Comparison of ENCODE assay signal across 1 cellular context in the genomic region with DNA sequence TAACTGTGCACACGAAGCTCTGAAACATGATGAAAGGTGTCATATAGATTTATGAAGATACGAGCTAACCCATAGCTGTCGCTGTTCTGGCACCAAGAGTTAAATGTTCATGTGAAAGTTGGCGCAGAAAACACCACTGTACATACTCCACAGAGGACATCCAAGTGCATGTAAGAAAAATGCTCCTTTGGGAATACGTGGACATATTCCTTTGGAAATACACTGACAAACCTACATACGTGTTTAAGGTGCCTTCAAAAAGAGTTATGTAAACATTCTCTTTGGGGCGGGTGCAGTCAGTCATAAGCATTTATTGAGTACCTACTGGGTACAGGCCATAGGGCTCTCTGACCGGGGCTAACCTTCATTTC.
A peak's percentile ranks its signal among the peaks of the same experiment; 100 is the strongest.
TF ChIP-seq lines count a peak whose summit lies in the region.

No MANE protein-coding gene starts in this region.

TF ChIP-seq in HepG2, 621 proteins besides CTCF, POLR2A, EP300 and RAD21 (continued from another document and continues in another):
- 0 out of 2 replicates have a peak, but pooled peaks have one; percentile 0 for TF ChIP-seq ZNF543 (CRISPR knock-in tag; IDR thresholded peaks at IDR 0.05)
- no peak for TF ChIP-seq ZNF713 (CRISPR knock-in tag; IDR thresholded peaks at IDR 0.05)
- TF ChIP-seq, protein P1, sequence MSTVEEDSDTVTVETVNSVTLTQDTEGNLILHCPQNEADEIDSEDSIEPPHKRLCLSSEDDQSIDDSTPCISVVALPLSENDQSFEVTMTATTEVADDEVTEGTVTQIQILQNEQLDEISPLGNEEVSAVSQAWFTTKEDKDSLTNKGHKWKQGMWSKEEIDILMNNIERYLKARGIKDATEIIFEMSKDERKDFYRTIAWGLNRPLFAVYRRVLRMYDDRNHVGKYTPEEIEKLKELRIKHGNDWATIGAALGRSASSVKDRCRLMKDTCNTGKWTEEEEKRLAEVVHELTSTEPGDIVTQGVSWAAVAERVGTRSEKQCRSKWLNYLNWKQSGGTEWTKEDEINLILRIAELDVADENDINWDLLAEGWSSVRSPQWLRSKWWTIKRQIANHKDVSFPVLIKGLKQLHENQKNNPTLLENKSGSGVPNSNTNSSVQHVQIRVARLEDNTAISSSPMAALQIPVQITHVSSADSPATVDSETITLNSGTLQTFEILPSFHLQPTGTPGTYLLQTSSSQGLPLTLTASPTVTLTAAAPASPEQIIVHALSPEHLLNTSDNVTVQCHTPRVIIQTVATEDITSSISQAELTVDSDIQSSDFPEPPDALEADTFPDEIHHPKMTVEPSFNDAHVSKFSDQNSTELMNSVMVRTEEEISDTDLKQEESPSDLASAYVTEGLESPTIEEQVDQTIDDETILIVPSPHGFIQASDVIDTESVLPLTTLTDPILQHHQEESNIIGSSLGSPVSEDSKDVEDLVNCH (CRISPR knock-in tag; IDR thresholded peaks at IDR 0.05) = no peak
- no peak for TF ChIP-seq SIN3B (IDR thresholded peaks at IDR 0.05; ENCODE audit: low read length)
- no peak for TF ChIP-seq HDAC6 (IDR thresholded peaks at IDR 0.05; ENCODE audit: low read depth, low read length)
- peak; percentile 93 for TF ChIP-seq ZNF652 (CRISPR knock-in tag; IDR thresholded peaks at IDR 0.05; ENCODE audit: borderline replicate concordance, low read depth)
- TF ChIP-seq ZNF75D (CRISPR knock-in tag; IDR thresholded peaks at IDR 0.05; ENCODE audit: borderline replicate concordance) = no peak
- peak; percentile 71; the same call in 1 of the 2 replicates for TF ChIP-seq CHD4 (IDR thresholded peaks at IDR 0.05; ENCODE audit: borderline replicate concordance, low read length)
- TF ChIP-seq SNAI1 (CRISPR knock-in tag; IDR thresholded peaks at IDR 0.05; ENCODE audit: borderline replicate concordance) = no peak
- TF ChIP-seq, protein P2, sequence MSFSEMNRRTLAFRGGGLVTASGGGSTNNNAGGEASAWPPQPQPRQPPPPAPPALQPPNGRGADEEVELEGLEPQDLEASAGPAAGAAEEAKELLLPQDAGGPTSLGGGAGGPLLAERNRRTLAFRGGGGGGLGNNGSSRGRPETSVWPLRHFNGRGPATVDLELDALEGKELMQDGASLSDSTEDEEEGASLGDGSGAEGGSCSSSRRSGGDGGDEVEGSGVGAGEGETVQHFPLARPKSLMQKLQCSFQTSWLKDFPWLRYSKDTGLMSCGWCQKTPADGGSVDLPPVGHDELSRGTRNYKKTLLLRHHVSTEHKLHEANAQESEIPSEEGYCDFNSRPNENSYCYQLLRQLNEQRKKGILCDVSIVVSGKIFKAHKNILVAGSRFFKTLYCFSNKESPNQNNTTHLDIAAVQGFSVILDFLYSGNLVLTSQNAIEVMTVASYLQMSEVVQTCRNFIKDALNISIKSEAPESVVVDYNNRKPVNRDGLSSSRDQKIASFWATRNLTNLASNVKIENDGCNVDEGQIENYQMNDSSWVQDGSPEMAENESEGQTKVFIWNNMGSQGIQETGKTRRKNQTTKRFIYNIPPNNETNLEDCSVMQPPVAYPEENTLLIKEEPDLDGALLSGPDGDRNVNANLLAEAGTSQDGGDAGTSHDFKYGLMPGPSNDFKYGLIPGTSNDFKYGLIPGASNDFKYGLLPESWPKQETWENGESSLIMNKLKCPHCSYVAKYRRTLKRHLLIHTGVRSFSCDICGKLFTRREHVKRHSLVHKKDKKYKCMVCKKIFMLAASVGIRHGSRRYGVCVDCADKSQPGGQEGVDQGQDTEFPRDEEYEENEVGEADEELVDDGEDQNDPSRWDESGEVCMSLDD (CRISPR knock-in tag; IDR thresholded peaks at IDR 0.05; ENCODE audit: borderline replicate concordance) = no peak
- no peak for TF ChIP-seq NFE2 (CRISPR knock-in tag; IDR thresholded peaks at IDR 0.05)
- TF ChIP-seq, protein P3, sequence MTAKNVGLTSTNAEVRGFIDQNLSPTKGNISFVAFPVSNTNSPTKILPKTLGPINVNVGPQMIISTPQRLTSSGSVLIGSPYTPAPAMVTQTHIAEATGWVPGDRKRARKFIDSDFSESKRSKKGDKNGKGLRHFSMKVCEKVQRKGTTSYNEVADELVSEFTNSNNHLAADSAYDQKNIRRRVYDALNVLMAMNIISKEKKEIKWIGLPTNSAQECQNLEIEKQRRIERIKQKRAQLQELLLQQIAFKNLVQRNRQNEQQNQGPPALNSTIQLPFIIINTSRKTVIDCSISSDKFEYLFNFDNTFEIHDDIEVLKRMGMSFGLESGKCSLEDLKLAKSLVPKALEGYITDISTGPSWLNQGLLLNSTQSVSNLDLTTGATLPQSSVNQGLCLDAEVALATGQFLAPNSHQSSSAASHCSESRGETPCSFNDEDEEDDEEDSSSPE (CRISPR knock-in tag; IDR thresholded peaks at IDR 0.05) = no peak
- no peak for TF ChIP-seq ASH2L (IDR thresholded peaks at IDR 0.05; ENCODE audit: insufficient read length, low read depth, low read length)
- TF ChIP-seq, protein P4, sequence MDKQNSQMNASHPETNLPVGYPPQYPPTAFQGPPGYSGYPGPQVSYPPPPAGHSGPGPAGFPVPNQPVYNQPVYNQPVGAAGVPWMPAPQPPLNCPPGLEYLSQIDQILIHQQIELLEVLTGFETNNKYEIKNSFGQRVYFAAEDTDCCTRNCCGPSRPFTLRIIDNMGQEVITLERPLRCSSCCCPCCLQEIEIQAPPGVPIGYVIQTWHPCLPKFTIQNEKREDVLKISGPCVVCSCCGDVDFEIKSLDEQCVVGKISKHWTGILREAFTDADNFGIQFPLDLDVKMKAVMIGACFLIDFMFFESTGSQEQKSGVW (CRISPR knock-in tag; IDR thresholded peaks at IDR 0.05; ENCODE audit: borderline replicate concordance) = no peak
- TF ChIP-seq, protein P5, sequence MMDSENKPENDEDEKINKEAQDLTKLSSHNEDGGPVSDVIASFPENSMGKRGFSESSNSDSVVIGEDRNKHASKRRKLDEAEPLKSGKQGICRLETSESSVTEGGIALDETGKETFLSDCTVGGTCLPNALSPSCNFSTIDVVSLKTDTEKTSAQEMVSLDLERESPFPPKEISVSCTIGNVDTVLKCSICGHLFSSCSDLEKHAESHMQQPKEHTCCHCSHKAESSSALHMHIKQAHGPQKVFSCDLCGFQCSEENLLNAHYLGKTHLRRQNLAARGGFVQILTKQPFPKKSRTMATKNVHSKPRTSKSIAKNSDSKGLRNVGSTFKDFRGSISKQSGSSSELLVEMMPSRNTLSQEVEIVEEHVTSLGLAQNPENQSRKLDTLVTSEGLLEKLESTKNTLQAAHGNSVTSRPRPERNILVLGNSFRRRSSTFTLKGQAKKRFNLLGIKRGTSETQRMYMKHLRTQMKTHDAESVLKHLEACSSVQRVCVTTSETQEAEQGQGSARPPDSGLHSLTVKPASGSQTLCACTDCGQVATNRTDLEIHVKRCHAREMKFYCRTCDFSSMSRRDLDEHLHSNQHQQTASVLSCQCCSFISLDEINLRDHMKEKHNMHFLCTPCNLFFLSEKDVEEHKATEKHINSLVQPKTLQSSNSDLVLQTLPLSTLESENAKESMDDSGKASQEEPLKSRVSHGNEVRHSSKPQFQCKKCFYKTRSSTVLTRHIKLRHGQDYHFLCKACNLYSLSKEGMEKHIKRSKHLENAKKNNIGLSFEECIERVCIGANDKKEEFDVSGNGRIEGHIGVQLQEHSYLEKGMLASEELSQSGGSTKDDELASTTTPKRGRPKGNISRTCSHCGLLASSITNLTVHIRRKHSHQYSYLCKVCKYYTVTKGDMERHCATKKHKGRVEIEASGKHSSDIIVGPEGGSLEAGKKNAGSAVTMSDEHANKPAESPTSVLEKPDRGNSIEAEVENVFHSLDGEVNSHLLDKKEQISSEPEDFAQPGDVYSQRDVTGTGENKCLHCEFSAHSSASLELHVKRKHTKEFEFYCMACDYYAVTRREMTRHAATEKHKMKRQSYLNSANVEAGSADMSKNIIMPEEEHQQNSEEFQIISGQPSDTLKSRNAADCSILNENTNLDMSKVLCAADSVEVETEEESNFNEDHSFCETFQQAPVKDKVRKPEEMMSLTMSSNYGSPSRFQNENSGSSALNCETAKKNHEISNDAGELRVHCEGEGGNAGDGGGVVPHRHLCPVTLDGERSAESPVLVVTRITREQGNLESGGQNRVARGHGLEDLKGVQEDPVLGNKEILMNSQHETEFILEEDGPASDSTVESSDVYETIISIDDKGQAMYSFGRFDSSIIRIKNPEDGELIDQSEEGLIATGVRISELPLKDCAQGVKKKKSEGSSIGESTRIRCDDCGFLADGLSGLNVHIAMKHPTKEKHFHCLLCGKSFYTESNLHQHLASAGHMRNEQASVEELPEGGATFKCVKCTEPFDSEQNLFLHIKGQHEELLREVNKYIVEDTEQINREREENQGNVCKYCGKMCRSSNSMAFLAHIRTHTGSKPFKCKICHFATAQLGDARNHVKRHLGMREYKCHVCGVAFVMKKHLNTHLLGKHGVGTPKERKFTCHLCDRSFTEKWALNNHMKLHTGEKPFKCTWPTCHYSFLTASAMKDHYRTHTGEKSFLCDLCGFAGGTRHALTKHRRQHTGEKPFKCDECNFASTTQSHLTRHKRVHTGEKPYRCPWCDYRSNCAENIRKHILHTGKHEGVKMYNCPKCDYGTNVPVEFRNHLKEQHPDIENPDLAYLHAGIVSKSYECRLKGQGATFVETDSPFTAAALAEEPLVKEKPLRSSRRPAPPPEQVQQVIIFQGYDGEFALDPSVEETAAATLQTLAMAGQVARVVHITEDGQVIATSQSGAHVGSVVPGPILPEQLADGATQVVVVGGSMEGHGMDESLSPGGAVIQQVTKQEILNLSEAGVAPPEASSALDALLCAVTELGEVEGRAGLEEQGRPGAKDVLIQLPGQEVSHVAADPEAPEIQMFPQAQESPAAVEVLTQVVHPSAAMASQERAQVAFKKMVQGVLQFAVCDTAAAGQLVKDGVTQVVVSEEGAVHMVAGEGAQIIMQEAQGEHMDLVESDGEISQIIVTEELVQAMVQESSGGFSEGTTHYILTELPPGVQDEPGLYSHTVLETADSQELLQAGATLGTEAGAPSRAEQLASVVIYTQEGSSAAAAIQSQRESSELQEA (CRISPR knock-in tag; IDR thresholded peaks at IDR 0.05; ENCODE audit: not compliant biosample characterization) = no peak
- no peak for TF ChIP-seq ZSCAN12 (CRISPR knock-in tag; IDR thresholded peaks at IDR 0.05)
- TF ChIP-seq, protein P6, sequence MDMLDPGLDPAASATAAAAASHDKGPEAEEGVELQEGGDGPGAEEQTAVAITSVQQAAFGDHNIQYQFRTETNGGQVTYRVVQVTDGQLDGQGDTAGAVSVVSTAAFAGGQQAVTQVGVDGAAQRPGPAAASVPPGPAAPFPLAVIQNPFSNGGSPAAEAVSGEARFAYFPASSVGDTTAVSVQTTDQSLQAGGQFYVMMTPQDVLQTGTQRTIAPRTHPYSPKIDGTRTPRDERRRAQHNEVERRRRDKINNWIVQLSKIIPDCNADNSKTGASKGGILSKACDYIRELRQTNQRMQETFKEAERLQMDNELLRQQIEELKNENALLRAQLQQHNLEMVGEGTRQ (IDR thresholded peaks at IDR 0.05; ENCODE audit: low read depth, low read length) = no peak
- TF ChIP-seq, protein P6 (CRISPR knock-in tag; IDR thresholded peaks at IDR 0.05; ENCODE audit: borderline replicate concordance) = no peak
- TF ChIP-seq, protein P7, sequence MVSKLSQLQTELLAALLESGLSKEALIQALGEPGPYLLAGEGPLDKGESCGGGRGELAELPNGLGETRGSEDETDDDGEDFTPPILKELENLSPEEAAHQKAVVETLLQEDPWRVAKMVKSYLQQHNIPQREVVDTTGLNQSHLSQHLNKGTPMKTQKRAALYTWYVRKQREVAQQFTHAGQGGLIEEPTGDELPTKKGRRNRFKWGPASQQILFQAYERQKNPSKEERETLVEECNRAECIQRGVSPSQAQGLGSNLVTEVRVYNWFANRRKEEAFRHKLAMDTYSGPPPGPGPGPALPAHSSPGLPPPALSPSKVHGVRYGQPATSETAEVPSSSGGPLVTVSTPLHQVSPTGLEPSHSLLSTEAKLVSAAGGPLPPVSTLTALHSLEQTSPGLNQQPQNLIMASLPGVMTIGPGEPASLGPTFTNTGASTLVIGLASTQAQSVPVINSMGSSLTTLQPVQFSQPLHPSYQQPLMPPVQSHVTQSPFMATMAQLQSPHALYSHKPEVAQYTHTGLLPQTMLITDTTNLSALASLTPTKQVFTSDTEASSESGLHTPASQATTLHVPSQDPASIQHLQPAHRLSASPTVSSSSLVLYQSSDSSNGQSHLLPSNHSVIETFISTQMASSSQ (IDR thresholded peaks at IDR 0.05; ENCODE audit: low read depth) = no peak
- TF ChIP-seq, protein P7 (CRISPR knock-in tag; IDR thresholded peaks at IDR 0.05; ENCODE audit: borderline replicate concordance) = 0 out of 2 replicates have a peak, but pooled peaks have one; percentile 1
- TF ChIP-seq, protein P8, sequence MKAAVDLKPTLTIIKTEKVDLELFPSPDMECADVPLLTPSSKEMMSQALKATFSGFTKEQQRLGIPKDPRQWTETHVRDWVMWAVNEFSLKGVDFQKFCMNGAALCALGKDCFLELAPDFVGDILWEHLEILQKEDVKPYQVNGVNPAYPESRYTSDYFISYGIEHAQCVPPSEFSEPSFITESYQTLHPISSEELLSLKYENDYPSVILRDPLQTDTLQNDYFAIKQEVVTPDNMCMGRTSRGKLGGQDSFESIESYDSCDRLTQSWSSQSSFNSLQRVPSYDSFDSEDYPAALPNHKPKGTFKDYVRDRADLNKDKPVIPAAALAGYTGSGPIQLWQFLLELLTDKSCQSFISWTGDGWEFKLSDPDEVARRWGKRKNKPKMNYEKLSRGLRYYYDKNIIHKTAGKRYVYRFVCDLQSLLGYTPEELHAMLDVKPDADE (CRISPR knock-in tag; IDR thresholded peaks at IDR 0.05) = no peak
- TF ChIP-seq, protein P9, sequence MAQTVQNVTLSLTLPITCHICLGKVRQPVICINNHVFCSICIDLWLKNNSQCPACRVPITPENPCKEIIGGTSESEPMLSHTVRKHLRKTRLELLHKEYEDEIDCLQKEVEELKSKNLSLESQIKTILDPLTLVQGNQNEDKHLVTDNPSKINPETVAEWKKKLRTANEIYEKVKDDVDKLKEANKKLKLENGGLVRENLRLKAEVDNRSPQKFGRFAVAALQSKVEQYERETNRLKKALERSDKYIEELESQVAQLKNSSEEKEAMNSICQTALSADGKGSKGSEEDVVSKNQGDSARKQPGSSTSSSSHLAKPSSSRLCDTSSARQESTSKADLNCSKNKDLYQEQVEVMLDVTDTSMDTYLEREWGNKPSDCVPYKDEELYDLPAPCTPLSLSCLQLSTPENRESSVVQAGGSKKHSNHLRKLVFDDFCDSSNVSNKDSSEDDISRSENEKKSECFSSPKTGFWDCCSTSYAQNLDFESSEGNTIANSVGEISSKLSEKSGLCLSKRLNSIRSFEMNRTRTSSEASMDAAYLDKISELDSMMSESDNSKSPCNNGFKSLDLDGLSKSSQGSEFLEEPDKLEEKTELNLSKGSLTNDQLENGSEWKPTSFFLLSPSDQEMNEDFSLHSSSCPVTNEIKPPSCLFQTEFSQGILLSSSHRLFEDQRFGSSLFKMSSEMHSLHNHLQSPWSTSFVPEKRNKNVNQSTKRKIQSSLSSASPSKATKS (CRISPR knock-in tag; IDR thresholded peaks at IDR 0.05) = no peak
- TF ChIP-seq ZNF337 (CRISPR knock-in tag; IDR thresholded peaks at IDR 0.05; ENCODE audit: borderline replicate concordance, low read depth) = no peak
